1 cellular context compared by ENCODE assay signal in the genomic region with DNA sequence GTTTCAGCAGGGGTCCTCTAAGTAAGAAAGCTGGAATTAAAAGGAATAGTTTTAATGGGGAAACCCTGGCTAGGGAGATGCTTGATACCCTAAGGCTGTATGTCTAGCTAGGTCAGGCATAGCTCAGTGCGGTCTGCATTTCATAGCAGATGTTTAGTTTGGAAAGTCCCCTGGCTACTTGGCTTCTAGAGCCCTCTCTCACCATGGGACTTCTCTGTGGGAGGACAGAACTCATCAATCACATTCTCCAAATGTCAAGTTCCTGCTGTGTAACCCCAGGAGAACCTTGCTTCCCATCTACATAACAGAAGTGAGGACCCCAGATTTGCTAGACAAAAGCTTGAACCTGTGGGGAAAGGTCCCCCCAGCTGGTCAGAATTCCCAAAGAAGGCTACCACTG.
A peak's percentile ranks its signal among the peaks of the same experiment; 100 is the strongest.
TF ChIP-seq lines count a peak whose summit lies in the region.

No MANE protein-coding gene starts in this region.

TF ChIP-seq in GM12878, 131 proteins besides CTCF, POLR2A, EP300 and RAD21 (continued from another document):
- TF ChIP-seq CEBPZ (IDR thresholded peaks at IDR 0.05; ENCODE audit: low read depth, low read length) (no peak), PKNOX1 (IDR thresholded peaks at IDR 0.05) (peak; percentile 84), CREM (IDR thresholded peaks at IDR 0.05; ENCODE audit: low read depth) (no peak), MTA2 (IDR thresholded peaks at IDR 0.05; ENCODE audit: low read depth) (0 out of 2 replicates have a peak, but pooled peaks have one; percentile 15), BCL11A (IDR thresholded peaks at IDR 0.05; ENCODE audit: low read depth, low read length) (0 out of 2 replicates have a peak, but pooled peaks have one; percentile 18)
TF ChIP-seq in GM12878: peak in this region for 9.
